ENCODE assay signal across 8 cellular contexts in the genomic region with DNA sequence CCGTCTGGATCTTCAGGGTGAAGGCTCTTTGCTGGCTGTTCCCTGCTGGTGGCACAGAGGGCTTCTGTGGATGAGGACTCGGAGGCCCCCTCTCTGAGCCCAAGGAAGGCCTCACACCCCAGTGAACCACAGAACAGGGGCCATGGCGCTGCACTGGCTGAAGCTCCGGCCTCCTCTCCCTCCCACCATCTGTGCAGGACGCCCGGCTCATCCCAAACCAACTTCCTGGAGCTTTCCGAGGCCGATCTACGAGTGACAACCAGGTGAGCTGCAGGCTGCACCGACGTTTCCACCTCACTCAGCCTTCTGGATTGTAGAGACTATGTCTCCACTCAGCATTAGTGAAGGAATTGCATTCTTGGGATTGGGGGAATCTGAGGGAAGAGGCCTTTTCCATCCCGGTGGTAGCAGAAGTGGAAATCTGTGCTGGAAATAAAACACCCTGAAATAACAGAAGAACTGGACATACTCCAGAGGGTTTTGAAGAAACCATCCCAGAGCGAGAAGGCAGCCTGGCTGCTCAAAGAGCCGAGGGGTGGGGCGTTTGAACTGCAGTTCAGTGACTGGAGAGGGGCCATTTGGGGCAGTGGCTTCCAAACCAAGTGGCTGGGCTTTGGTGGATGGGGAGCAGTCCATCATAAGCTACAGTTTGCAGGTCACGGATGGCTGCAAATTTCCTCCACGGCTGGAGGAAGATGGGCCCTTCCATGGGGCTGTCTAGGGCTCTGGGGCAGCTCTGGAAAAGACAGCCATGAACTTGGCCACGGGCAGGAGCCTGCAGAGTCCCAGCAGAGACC.
DNase-seq lines count a peak whose midpoint lies in the region; ATAC-seq and TF ChIP-seq lines count a peak whose summit lies in the region.
"Not testable (repeated sequence)": the region's sequence is repeated elsewhere in the genome, so short reads cannot be mapped to it uniquely, and the experiment has no call there.

No MANE protein-coding gene starts in this region.

- H3K9ac ChIP-seq in BLaER1: not testable (repeated sequence)

- DNase-seq in Peyer's patch (peak in 2 of 3 donors; percentile 29 to 43), fibroblast of villous mesenchyme (ENCODE audit: low read depth) (peak; percentile 54), right cardiac atrium (peak; percentile 50 to 81 (median 77)), sigmoid colon (peak; percentile 64), tibial artery (peak; percentile 52 to 74)
- not testable (repeated sequence) for DNase-seq in esophagus muscularis mucosa (ENCODE audit: extremely low spot score); nephron progenitor cell

- not testable (repeated sequence) for TF ChIP-seq EP300 in esophagus muscularis mucosa (IDR thresholded peaks at IDR 0.05); sigmoid colon (IDR thresholded peaks at IDR 0.05)

- H3K4me3 Mint-ChIP-seq in nephron progenitor cell: peak overlapping the region; percentile 14

- not testable (repeated sequence) for TF ChIP-seq CTCF in Peyer's patch (IDR thresholded peaks at IDR 0.05); esophagus muscularis mucosa (IDR thresholded peaks at IDR 0.05); fibroblast of villous mesenchyme (IDR thresholded peaks at IDR 0.05; ENCODE audit: insufficient read depth, low read depth, low read length); nephron progenitor cell (IDR thresholded peaks at IDR 0.05); sigmoid colon (IDR thresholded peaks at IDR 0.05); tibial artery (IDR thresholded peaks at IDR 0.05)

- peaks cover 25% of the 10 kb centered on the region for H3K27me3 Mint-ChIP-seq in nephron progenitor cell (ENCODE audit: low read depth, poor library complexity)

- peak overlapping the region; percentile 92 for H3K27ac Mint-ChIP-seq in nephron progenitor cell

- intact Hi-C loops in esophagus muscularis mucosa (cut with DNase I); right cardiac atrium (cut with DNase I); tibial artery (cut with DNase I; ENCODE audit: low total_unique reads): not testable (repeated sequence)
- intact Hi-C loops in sigmoid colon (cut with DNase I): loop anchor here (10.0 kb wide), 1 partner anchor 317 kb away; no protein-coding TSS in a partner anchor

- H3K36me3 ChIP-seq in BLaER1, Peyer's patch, esophagus muscularis mucosa, sigmoid colon, tibial artery: not testable (repeated sequence)

- not testable (repeated sequence) for ATAC-seq in right cardiac atrium

- H3K36me3 Mint-ChIP-seq in nephron progenitor cell (ENCODE audit: low read depth): not testable (repeated sequence)

- peak overlapping the region; percentile 77 for H3K4me2 ChIP-seq in BLaER1

- 60% methylated on average over 8 of the region's 18 CpGs for WGBS in esophagus muscularis mucosa
- WGBS in right cardiac atrium: 67% methylated on average over 18 of the region's 18 CpGs
- WGBS in sigmoid colon, 2 donors: 68 to 72% methylated on average over 18 of the region's 18 CpGs

- H3K27me3 ChIP-seq in BLaER1: peaks cover 37% of the 10 kb centered on the region
- H3K27me3 ChIP-seq in Peyer's patch; esophagus muscularis mucosa; right cardiac atrium (ENCODE audit: control insufficient read depth, insufficient read depth); sigmoid colon; tibial artery: not testable (repeated sequence)

- H3K4me3 ChIP-seq in BLaER1; Peyer's patch; esophagus muscularis mucosa; fibroblast of villous mesenchyme (ENCODE audit: low read depth, low read length); right cardiac atrium (ENCODE audit: low read length); sigmoid colon; tibial artery: not testable (repeated sequence)

- H4K20me1 ChIP-seq in BLaER1: not testable (repeated sequence)

- peaks cover 50% of the 10 kb centered on the region for H3K4me1 Mint-ChIP-seq in nephron progenitor cell

- peaks cover 61% of the 10 kb centered on the region for H3K4me1 ChIP-seq in BLaER1
- H3K4me1 ChIP-seq in Peyer's patch: peaks cover 0 to 16% (median 0%) of the 10 kb centered on the region in 4 donors
- H3K4me1 ChIP-seq in esophagus muscularis mucosa: peaks cover 17 to 49% (median 46%) of the 10 kb centered on the region in 4 donors
- not testable (repeated sequence) for H3K4me1 ChIP-seq in right cardiac atrium (ENCODE audit: control insufficient read depth, insufficient read depth, low read length)
- H3K4me1 ChIP-seq in sigmoid colon: peaks cover 0 to 42% (median 40%) of the 10 kb centered on the region in 4 donors
- H3K4me1 ChIP-seq in tibial artery: peaks cover 0 to 37% (median 24%) of the 10 kb centered on the region in 4 donors

- TF ChIP-seq POLR2A in Peyer's patch (IDR thresholded peaks at IDR 0.05); esophagus muscularis mucosa (IDR thresholded peaks at IDR 0.05; ENCODE audit: low read depth); sigmoid colon (IDR thresholded peaks at IDR 0.05): not testable (repeated sequence)

- H3K27ac ChIP-seq in BLaER1; right cardiac atrium (ENCODE audit: low read length): not testable (repeated sequence)
- H3K27ac ChIP-seq in Peyer's patch: peak overlapping the region in 2 of 4 donors; percentile 39 to 48
- H3K27ac ChIP-seq in esophagus muscularis mucosa (replicated peaks in 1 of 4): peak overlapping the region; percentile 69 to 77 (median 76)
- peak overlapping the region; percentile 59 to 77 (median 60) for H3K27ac ChIP-seq in sigmoid colon
- peak overlapping the region in 1 of 2 donors; percentile 25 for H3K27ac ChIP-seq in tibial artery

- not testable (repeated sequence) for H3K9me3 Mint-ChIP-seq in nephron progenitor cell

- not testable (repeated sequence) for H3K9me3 ChIP-seq in BLaER1; Peyer's patch; esophagus muscularis mucosa; right cardiac atrium (ENCODE audit: control insufficient read depth, low read length); sigmoid colon; tibial artery
